Comparison of ENCODE assay signal across 5 cellular contexts in the genomic region with DNA sequence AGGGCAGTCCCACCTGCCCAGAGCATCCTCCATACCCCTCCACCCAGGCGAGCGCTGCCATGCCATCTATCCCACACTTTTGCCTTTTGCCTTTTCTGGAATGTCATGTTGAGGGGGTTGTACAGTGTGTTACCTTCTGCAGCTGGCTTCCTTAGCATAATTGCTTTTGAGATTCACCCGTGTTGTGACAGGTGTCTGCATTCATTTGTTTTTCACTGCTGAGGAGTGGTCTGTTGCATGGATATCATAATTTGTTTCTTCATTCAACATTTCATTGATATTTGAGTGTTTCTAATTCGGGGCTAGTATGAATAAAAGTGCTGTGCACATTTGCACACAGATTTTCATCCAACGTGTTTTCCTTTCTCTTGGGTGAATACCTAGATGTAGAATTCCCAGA.
"Had no signal": no experiment of that assay in that cellular context is flagged by ENCODE, and none has a peak within 500 bp of the region (broad histone marks: within the 10 kb centered on the region; RNA-seq: fewer than 3 reads in every experiment).

No MANE protein-coding gene starts in this region.

- H3K9ac ChIP-seq: GM23248 had no signal

- H3K27ac ChIP-seq: GM23248 had no signal

- DNase-seq: GM23248, GOT3, H9, HCEC 1CT, IMR-90 had no signal

- H2AFZ ChIP-seq: GM23248 had no signal

- H3K4me3 ChIP-seq: GM23248 had no signal
